1 cellular context compared by ENCODE assay signal in the genomic region with DNA sequence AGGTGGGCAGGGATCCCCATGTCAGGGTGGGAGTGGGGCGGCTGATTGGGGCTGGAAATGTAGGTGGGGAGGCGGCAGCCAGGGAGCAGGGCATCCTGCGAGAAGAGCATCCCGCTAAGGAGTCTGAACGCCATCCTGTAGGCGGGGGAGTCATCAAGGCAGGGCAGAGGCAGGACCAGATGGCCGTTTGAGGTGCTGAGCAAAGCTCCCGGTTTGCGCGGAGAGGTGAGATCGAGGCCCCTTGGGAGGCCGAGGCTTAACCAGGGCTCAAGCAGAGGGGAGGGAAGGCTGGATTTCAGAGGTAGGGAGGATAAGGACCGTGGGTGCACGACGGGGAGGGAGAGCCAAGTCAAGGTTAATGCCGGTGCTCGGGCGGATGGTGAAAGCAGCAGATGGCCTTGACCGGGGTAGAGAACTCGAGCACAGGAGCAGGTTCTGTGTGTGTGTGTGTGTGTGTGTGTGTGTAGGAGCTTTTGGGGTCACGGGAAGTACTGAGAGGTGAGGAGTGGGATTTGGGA.
TF ChIP-seq lines count a peak whose summit lies in the region.

No MANE protein-coding gene starts in this region.

TF ChIP-seq in HepG2, 621 proteins besides CTCF, POLR2A, EP300 and RAD21 (continued from another document):
- TF ChIP-seq, protein P1, sequence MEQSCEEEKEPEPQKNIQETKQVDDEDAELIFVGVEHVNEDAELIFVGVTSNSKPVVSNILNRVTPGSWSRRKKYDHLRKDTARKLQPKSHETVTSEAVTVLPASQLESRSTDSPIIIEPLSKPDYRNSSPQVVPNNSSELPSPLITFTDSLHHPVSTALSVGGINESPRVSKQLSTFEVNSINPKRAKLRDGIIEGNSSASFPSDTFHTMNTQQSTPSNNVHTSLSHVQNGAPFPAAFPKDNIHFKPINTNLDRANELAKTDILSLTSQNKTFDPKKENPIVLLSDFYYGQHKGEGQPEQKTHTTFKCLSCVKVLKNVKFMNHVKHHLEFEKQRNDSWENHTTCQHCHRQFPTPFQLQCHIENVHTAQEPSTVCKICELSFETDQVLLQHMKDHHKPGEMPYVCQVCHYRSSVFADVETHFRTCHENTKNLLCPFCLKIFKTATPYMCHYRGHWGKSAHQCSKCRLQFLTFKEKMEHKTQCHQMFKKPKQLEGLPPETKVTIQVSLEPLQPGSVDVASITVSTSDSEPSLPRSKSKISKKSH (CRISPR knock-in tag; IDR thresholded peaks at IDR 0.05; ENCODE audit: borderline replicate concordance) = peak; percentile 73; the same call in 1 of the 2 replicates
- TF ChIP-seq TEAD3 (CRISPR knock-in tag; optimal IDR thresholded peaks at IDR 0.05; ENCODE audit: borderline replicate concordance) (peak; percentile 11), NCOR1 (IDR thresholded peaks at IDR 0.05; ENCODE audit: borderline replicate concordance, low read length) (peak; percentile 16; the same call in 1 of the 2 replicates), TBX3 (IDR thresholded peaks at IDR 0.05; ENCODE audit: borderline replicate concordance) (peak; percentile 52; the same call in 1 of the 2 replicates), ZNF746 (CRISPR knock-in tag; IDR thresholded peaks at IDR 0.05) (peak; percentile 35; the same call in 1 of the 2 replicates), ZNF709 (CRISPR knock-in tag; IDR thresholded peaks at IDR 0.05) (peak; percentile 63), ZNF430 (CRISPR knock-in tag; IDR thresholded peaks at IDR 0.05) (peak; percentile 83; the same call in 1 of the 2 replicates), ZNF292 (CRISPR knock-in tag; IDR thresholded peaks at IDR 0.05; ENCODE audit: borderline replicate concordance, low read depth) (peak; percentile 31; the same call in 1 of the 2 replicates), ZNF296 (CRISPR knock-in tag; conservative IDR thresholded peaks at IDR 0.05) (peak; percentile 83; the same call in 1 of the 2 replicates), ZNF234 (CRISPR knock-in tag; conservative IDR thresholded peaks at IDR 0.05) (0 out of 2 replicates have a peak, but pooled peaks have one; percentile 38), ETV5 (CRISPR knock-in tag; IDR thresholded peaks at IDR 0.05; ENCODE audit: borderline replicate concordance) (no peak)
- TF ChIP-seq, protein P2, sequence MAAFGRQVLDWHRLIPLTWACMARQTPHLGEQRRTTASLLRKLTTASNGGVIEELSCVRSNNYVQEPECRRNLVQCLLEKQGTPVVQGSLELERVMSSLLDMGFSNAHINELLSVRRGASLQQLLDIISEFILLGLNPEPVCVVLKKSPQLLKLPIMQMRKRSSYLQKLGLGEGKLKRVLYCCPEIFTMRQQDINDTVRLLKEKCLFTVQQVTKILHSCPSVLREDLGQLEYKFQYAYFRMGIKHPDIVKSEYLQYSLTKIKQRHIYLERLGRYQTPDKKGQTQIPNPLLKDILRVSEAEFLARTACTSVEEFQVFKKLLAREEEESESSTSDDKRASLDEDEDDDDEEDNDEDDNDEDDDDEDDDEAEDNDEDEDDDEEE (CRISPR knock-in tag; IDR thresholded peaks at IDR 0.05) = peak; percentile 81
- TF ChIP-seq, protein P3, sequence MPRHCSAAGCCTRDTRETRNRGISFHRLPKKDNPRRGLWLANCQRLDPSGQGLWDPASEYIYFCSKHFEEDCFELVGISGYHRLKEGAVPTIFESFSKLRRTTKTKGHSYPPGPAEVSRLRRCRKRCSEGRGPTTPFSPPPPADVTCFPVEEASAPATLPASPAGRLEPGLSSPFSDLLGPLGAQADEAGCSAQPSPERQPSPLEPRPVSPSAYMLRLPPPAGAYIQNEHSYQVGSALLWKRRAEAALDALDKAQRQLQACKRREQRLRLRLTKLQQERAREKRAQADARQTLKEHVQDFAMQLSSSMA (CRISPR knock-in tag; IDR thresholded peaks at IDR 0.05) = 0 out of 2 replicates have a peak, but pooled peaks have one; percentile 45
- TF ChIP-seq, protein P4, sequence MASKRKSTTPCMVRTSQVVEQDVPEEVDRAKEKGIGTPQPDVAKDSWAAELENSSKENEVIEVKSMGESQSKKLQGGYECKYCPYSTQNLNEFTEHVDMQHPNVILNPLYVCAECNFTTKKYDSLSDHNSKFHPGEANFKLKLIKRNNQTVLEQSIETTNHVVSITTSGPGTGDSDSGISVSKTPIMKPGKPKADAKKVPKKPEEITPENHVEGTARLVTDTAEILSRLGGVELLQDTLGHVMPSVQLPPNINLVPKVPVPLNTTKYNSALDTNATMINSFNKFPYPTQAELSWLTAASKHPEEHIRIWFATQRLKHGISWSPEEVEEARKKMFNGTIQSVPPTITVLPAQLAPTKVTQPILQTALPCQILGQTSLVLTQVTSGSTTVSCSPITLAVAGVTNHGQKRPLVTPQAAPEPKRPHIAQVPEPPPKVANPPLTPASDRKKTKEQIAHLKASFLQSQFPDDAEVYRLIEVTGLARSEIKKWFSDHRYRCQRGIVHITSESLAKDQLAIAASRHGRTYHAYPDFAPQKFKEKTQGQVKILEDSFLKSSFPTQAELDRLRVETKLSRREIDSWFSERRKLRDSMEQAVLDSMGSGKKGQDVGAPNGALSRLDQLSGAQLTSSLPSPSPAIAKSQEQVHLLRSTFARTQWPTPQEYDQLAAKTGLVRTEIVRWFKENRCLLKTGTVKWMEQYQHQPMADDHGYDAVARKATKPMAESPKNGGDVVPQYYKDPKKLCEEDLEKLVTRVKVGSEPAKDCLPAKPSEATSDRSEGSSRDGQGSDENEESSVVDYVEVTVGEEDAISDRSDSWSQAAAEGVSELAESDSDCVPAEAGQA (IDR thresholded peaks at IDR 0.05; ENCODE audit: low read depth) = 0 out of 2 replicates have a peak, but pooled peaks have one; percentile 32
- TF ChIP-seq, protein P4 (CRISPR knock-in tag; IDR thresholded peaks at IDR 0.05; ENCODE audit: borderline replicate concordance) = no peak
